In genomic region chr1:6070450-6070974, GRCh38 we compare ENCODE assay signal across 19 cellular contexts. TPM values are rescaled to one million over a fixed set of nuclear protein-coding genes. Genes with fewer than 3 reads are reported as not detected.
DNase-seq lines count a peak whose midpoint lies in the region; ATAC-seq, FAIRE-seq and TF ChIP-seq lines count a peak whose summit lies in the region.
"Had no signal": no experiment of that assay in that cellular context is flagged by ENCODE, and none has a peak within 500 bp of the region (broad histone marks: within the 10 kb centered on the region; RNA-seq: fewer than 3 reads in every experiment).

No MANE protein-coding gene starts in this region.

- H3K4me2 ChIP-seq in GM23248 (ENCODE audit: unreplicated experiment) (no peak overlapping the region), K562 (ENCODE audit: insufficient read depth, low read length) (no peak overlapping the region), mesenchymal stem cell (ENCODE audit: low read length, poor library complexity, severe bottlenecking) (no peak overlapping the region)
- H3K4me2 ChIP-seq: A549 had no signal

- no peak overlapping the region for H3K4ac ChIP-seq in mesenchymal stem cell (ENCODE audit: low read depth in 1 of 2, low read length in 2 of 2)

- TF ChIP-seq CTCF in K562 (IDR thresholded peaks at IDR 0.05 in 2 of 3, conservative IDR thresholded peaks at IDR 0.05 in 1 of 3; ENCODE audit: insufficient read depth in 2 of 3, low read depth in 1 of 3, low read length in 3 of 3), result no peak

- peak; percentile 6 for DNase-seq in EH (ENCODE audit: low read depth)
- peak; percentile 7 for DNase-seq in GM23248
- no peak for DNase-seq in K562 (ENCODE audit: extremely low read depth in 1 of 4, low spot score in 3 of 4)
- no peak for DNase-seq in mesenchymal stem cell
- DNase-seq in RKO (ENCODE audit: low spot score), result no peak
- DNase-seq: AML-193; Caco-2; CD4-positive, alpha-beta T cell; DMS153; DMS79; GF-D8; HCEC 1CT; IMR-90; KBM-7 had no signal

- no peaks in the 10 kb centered on the region for H3K9me3 Mint-ChIP-seq in stimulated activated memory B cell treated with anti-CD40 and anti-IgM and Interleukin-4, amounts not matched to agents 10 μg/mL and 1 μg/mL and 100 μg/mL, for 72 hours
- H3K9me3 Mint-ChIP-seq: CD4-positive, alpha-beta T cell had no signal

- no peak for TF ChIP-seq EP300 in K562 (IDR thresholded peaks at IDR 0.05; ENCODE audit: low read length)

- H3K4me3 ChIP-seq in GM23248, result no peak overlapping the region
- H3K4me3 ChIP-seq in K562, result no peak overlapping the region
- no peak overlapping the region for H3K4me3 ChIP-seq in mesenchymal stem cell (ENCODE audit: insufficient read depth in 1 of 2, low read depth in 1 of 2, low read length in 2 of 2)
- H3K4me3 ChIP-seq: A549 had no signal

- H3K36me3 ChIP-seq in GM23248 (ENCODE audit: low read depth), result no peaks in the 10 kb centered on the region
- H3K36me3 ChIP-seq in K562 (ENCODE audit: control insufficient read depth, insufficient read depth, low read length), result no peaks in the 10 kb centered on the region
- no peaks in the 10 kb centered on the region for H3K36me3 ChIP-seq in mesenchymal stem cell (ENCODE audit: control insufficient read depth in 1 of 2, insufficient read depth in 2 of 2, low read depth in 1 of 2, low read length in 2 of 2)

- CTCF ChIA-PET in K562 (lab: Yijun Ruan, JAX; ENCODE audit: low intra/inter-chr PET ratio), result interaction anchor here (0.6 kb wide), 1 partner anchor 208 kb away, joined by 4 read pairs; no protein-coding TSS in a partner anchor

- H3K9ac ChIP-seq in GM23248 (no peak overlapping the region), K562 (ENCODE audit: insufficient read depth in 1 of 2, low read depth in 2 of 2, low read length in 2 of 2) (no peak overlapping the region), mesenchymal stem cell (ENCODE audit: low read length) (peak overlapping the region; percentile 14)

- no peak overlapping the region for H4K91ac ChIP-seq in mesenchymal stem cell (ENCODE audit: low read length)

- no TSS peak for BruUV-seq in K562 (replicated peaks; lab: Mats Ljungman, UMichigan)

- H3K4me1 Mint-ChIP-seq in stimulated activated memory B cell treated with anti-CD40 and anti-IgM and Interleukin-4, amounts not matched to agents 10 μg/mL and 1 μg/mL and 100 μg/mL, for 72 hours, result peaks cover 7% of the 10 kb centered on the region

- no peak for TF ChIP-seq RAD21 in K562 (CRISPR knock-in tag; conservative IDR thresholded peaks at IDR 0.05 in 1 of 2, IDR thresholded peaks at IDR 0.05 in 1 of 2)

- in situ Hi-C loops in GM23248 (cut with MboI) (loop anchor here (25.0 kb wide), 1 partner anchor 267 kb away; no protein-coding TSS in a partner anchor), K562 (cut with MboI) (no loop called here)

- H2AFZ ChIP-seq in GM23248, result no peak overlapping the region
- H2AFZ ChIP-seq in K562 (ENCODE audit: low read depth, low read length), result no peak overlapping the region
- H2AFZ ChIP-seq in mesenchymal stem cell (ENCODE audit: low read depth, low read length), result no peak overlapping the region

- H3K4me3 Mint-ChIP-seq in stimulated activated memory B cell treated with anti-CD40 and anti-IgM and Interleukin-4, amounts not matched to agents 10 μg/mL and 1 μg/mL and 100 μg/mL, for 72 hours, result no peak overlapping the region
- H3K4me3 Mint-ChIP-seq: CD4-positive, alpha-beta T cell had no signal

- H3K79me2 ChIP-seq in GM23248 (ENCODE audit: insufficient read depth) (no peaks in the 10 kb centered on the region), K562 (ENCODE audit: control insufficient read depth, insufficient read depth, low read length) (no peaks in the 10 kb centered on the region)

- no peak overlapping the region for H3K27ac Mint-ChIP-seq in stimulated activated memory B cell treated with anti-CD40 and anti-IgM and Interleukin-4, amounts not matched to agents 10 μg/mL and 1 μg/mL and 100 μg/mL, for 72 hours
- H3K27ac Mint-ChIP-seq: CD4-positive, alpha-beta T cell had no signal

- no peak overlapping the region for H3K23ac ChIP-seq in mesenchymal stem cell (ENCODE audit: low read length in 2 of 2)

- no peaks in the 10 kb centered on the region for H3K27me3 Mint-ChIP-seq in stimulated activated memory B cell treated with anti-CD40 and anti-IgM and Interleukin-4, amounts not matched to agents 10 μg/mL and 1 μg/mL and 100 μg/mL, for 72 hours
- H3K27me3 Mint-ChIP-seq: CD4-positive, alpha-beta T cell had no signal

- no peak overlapping the region for H2BK120ac ChIP-seq in mesenchymal stem cell (ENCODE audit: low read depth, low read length)

- WGBS in GM23248 (ENCODE audit: low coverage in 1 of 2, low lambda C conversion rate in 2 of 2, missing lambda C conversion rate in 2 of 2), 2 experiments, result 80 to 87% methylated on average over 9 of the region's 9 CpGs
- WGBS in K562 (ENCODE audit: insufficient coverage, low coverage, missing lambda C conversion rate), result 4% methylated on average over 9 of the region's 9 CpGs
- WGBS in mesenchymal stem cell, result 84% methylated on average over 9 of the region's 9 CpGs

- H3K27ac ChIP-seq in GM23248 (no peak overlapping the region), K562 (ENCODE audit: extremely low read depth, low read depth, low read length) (no peak overlapping the region), mesenchymal stem cell (ENCODE audit: low read length, poor library complexity, severe bottlenecking) (no peak overlapping the region)
- H3K27ac ChIP-seq: A549, C4-2B had no signal

- no peaks in the 10 kb centered on the region for H3K79me1 ChIP-seq in mesenchymal stem cell (replicated peaks; ENCODE audit: low read length, poor library complexity, severe bottlenecking)

- POLR2A ChIA-PET in K562 (lab: Yijun Ruan, JAX), result interaction anchor here (0.7 to 1.3 kb wide), 3 partner anchors 10 to 120 kb away, joined by 3 to 5 read pairs (median 3); no protein-coding TSS in a partner anchor

- H3K9me3 ChIP-seq in GM23248 (ENCODE audit: low read depth) (no peaks in the 10 kb centered on the region), K562 (replicated peaks; ENCODE audit: control insufficient read depth, insufficient read depth, low read depth, low read length) (no peaks in the 10 kb centered on the region), mesenchymal stem cell (ENCODE audit: control insufficient read depth, low read length) (no peaks in the 10 kb centered on the region)
- H3K9me3 ChIP-seq: A549, Caco-2 had no signal

- H3K18ac ChIP-seq in mesenchymal stem cell (ENCODE audit: low read depth in 1 of 2, low read length in 2 of 2), result no peak overlapping the region

- no peaks in the 10 kb centered on the region for H3K4me1 ChIP-seq in GM23248 (ENCODE audit: insufficient read depth)
- peaks cover 2 to 29% of the 10 kb centered on the region in 2 experiments; a peak in 4 of 5 replicates for H3K4me1 ChIP-seq in K562 (replicated peaks in 1 of 2; ENCODE audit: control insufficient read depth in 2 of 2, insufficient read depth in 2 of 2, low read length in 2 of 2)
- H3K4me1 ChIP-seq in mesenchymal stem cell (ENCODE audit: control insufficient read depth, insufficient read depth, low read depth, low read length), result no peaks in the 10 kb centered on the region
- H3K4me1 ChIP-seq: A549, Caco-2 had no signal

- H2BK12ac ChIP-seq in mesenchymal stem cell (ENCODE audit: low read length in 2 of 2), result no peak overlapping the region

- no peak overlapping the region for H2BK15ac ChIP-seq in mesenchymal stem cell (ENCODE audit: low read depth, poor library complexity, severe bottlenecking)

- no peak overlapping the region for H3K14ac ChIP-seq in mesenchymal stem cell (ENCODE audit: low read length in 2 of 2)

- no peak overlapping the region for H2AK5ac ChIP-seq in mesenchymal stem cell (ENCODE audit: low read length, severe bottlenecking)

- H4K8ac ChIP-seq in mesenchymal stem cell (ENCODE audit: low read length), result no peak overlapping the region

- FAIRE-seq in K562 (lab: Jason Lieb, UNC), result no peak
- FAIRE-seq: A549, D721Med, H54 had no signal

- H4K20me1 ChIP-seq in GM23248 (ENCODE audit: insufficient read depth) (no peaks in the 10 kb centered on the region), K562 (replicated peaks; ENCODE audit: control insufficient read depth, insufficient read depth, low read length) (peaks cover 41% of the 10 kb centered on the region)

- H3K9me2 ChIP-seq in GM23248 (ENCODE audit: insufficient read depth), result no peaks in the 10 kb centered on the region

- TF ChIP-seq POLR2A in K562 (conservative IDR thresholded peaks at IDR 0.05), result no peak

- H3K36me3 Mint-ChIP-seq in stimulated activated memory B cell treated with anti-CD40 and anti-IgM and Interleukin-4, amounts not matched to agents 10 μg/mL and 1 μg/mL and 100 μg/mL, for 72 hours, result peaks cover 14% of the 10 kb centered on the region

- no peaks in the 10 kb centered on the region for H3F3A ChIP-seq in GM23248 (ENCODE audit: insufficient read depth)

- no peak overlapping the region for H2BK5ac ChIP-seq in mesenchymal stem cell (ENCODE audit: low read depth, low read length, poor library complexity, severe bottlenecking)

- intact Hi-C loops in K562 (cut with micrococcal nuclease), result no loop called here

- no peaks in the 10 kb centered on the region for H3K27me3 ChIP-seq in GM23248 (replicated peaks; ENCODE audit: insufficient read depth)
- H3K27me3 ChIP-seq in K562 (ENCODE audit: control insufficient read depth in 2 of 2, insufficient read depth in 2 of 2, low read length in 2 of 2), result peaks cover 38 to 68% of the 10 kb centered on the region in 2 experiments; a peak in 4 of 5 replicates
- H3K27me3 ChIP-seq in mesenchymal stem cell (ENCODE audit: control insufficient read depth in 1 of 2, insufficient read depth in 1 of 2, low read length in 2 of 2), result peaks cover 20 to 21% of the 10 kb centered on the region in 2 experiments

- no peak for ATAC-seq in K562
- ATAC-seq in stimulated activated memory B cell treated with anti-CD40 and anti-IgM and Interleukin-4, amounts not matched to agents 10 μg/mL and 1 μg/mL and 100 μg/mL, for 72 hours, result no peak
- ATAC-seq: A549 had no signal

- H3K9me1 ChIP-seq in K562 (ENCODE audit: control insufficient read depth, insufficient read depth, low read length), result peaks cover 2% of the 10 kb centered on the region

RNA-seq across cellular contexts. Expression of gene KCNAB2, which starts 24.8 kb away (rescaled TPM):
- total RNA-seq in GM23248 (2014; rRNA removed; shearing (Covaris generic)), result 3.5 and 4.8 TPM in 2 replicates
- 3.9 TPM in 2 replicates for polyA plus RNA-seq in GM23248 (2016; fragmentation: Nextera tagmentation; extraction: Ambion mirVana)
- 23.9 and 48.7 TPM in 2 replicates for total RNA-seq in K562 (2011; cell fraction: chromatin; rRNA removed; ENCODE audit: low replicate concordance)
- total RNA-seq in K562 (2011; cell fraction: nucleolus; rRNA removed), result 31.2 and 38.0 TPM in 2 replicates
- 23.7 and 24.4 TPM in 2 replicates for total RNA-seq in K562 (2011; cell fraction: nucleoplasm; rRNA removed)
- total RNA-seq in K562 (2014; rRNA removed), result 4.0 and 11.1 TPM in 2 replicates
- total RNA-seq in K562 (2014; rRNA removed; fragmentation: Illumina TruSeq; extraction: Trizol), result 7.1 and 7.2 TPM in 2 replicates
- total RNA-seq in K562 (2015; rRNA removed; fragmentation: Illumina TruSeq; extraction: Trizol), result 6.1 and 6.4 TPM in 2 replicates
- 14.7 and 15.8 TPM in 2 replicates for total RNA-seq in K562 (2021)
- 5.8 and 7.4 TPM in 2 replicates for polyA plus RNA-seq in K562 (2011; rRNA removed)
- 3.5 and 7.3 TPM in 2 replicates for polyA plus RNA-seq in K562 (2011; cell fraction: cytosol; rRNA removed)
- polyA plus RNA-seq in K562 (2011; cell fraction: nucleus; rRNA removed), result 19.8 and 26.0 TPM in 2 replicates
- polyA plus RNA-seq in K562 (2012), result 11.8 and 15.5 TPM in 2 replicates
- polyA plus RNA-seq in K562 (2014; fragmentation: Illumina TruSeq; extraction: Trizol), result 8.1 and 8.2 TPM in 2 replicates
- polyA plus RNA-seq in K562 (2014; fragmentation: Nextera tagmentation; extraction: Ambion mirVana), result 1 to 10 TPM; 1.8 to 2.4 TPM
- 8.3 and 10.8 TPM in 2 replicates for polyA plus RNA-seq in K562 (2014; rRNA removed)
- 2.0 and 5.5 TPM in 2 replicates for polyA minus RNA-seq in K562 (2011; rRNA and poly(A)+ RNA removed)
- polyA minus RNA-seq in K562 (2011; cell fraction: cytosol; rRNA and poly(A)+ RNA removed), result 3.7 and 4.5 TPM in 2 replicates
- 13.6 and 16.0 TPM in 2 replicates for polyA minus RNA-seq in K562 (2011; cell fraction: nucleus; rRNA and poly(A)+ RNA removed)
- 1.0 TPM for polyA plus RNA-seq in mesenchymal stem cell (2013, experiment 1 of 2)
- 0.92 TPM for polyA plus RNA-seq in mesenchymal stem cell (2013, experiment 2 of 2)

Comparison
In these comparisons a context has a peak if more than half of its experiments do, and no peak if none do; other contexts are left out.
1. DNase-seq: peak in EH (single experiment) and GM23248 (single experiment); none in K562 (0 of 4), mesenchymal stem cell (single experiment) and RKO (single experiment).